ENCODE assay signal across 15 cellular contexts in the genomic region with DNA sequence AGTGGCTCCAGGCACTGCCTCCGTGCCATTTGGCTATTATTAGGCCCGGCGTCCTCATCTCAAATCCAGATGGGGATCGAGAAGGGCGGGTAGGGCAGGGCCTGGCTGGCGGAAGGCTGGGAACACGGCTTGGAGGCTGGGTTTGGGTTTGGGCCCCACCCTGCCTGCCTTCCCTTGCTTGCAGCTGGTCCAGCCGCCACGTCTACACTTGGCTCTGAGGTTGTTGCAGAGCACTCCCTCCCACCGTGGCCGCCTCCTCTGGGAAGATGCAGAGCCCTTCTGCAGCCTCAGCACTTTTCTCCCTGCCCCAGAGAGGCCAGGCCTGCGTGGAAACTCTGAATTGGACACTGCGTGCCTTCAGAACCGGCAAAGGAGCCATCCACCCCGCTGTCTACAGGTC. TPM values are rescaled to one million over a fixed set of nuclear protein-coding genes. Genes with fewer than 3 reads are reported as not detected.
DNase-seq lines count a peak whose midpoint lies in the region; ATAC-seq and TF ChIP-seq lines count a peak whose summit lies in the region.
"Had no signal": no experiment of that assay in that cellular context is flagged by ENCODE, and none has a peak within 500 bp of the region (broad histone marks: within the 10 kb centered on the region; RNA-seq: fewer than 3 reads in every experiment).

No MANE protein-coding gene starts in this region.

- peaks cover 10% of the 10 kb centered on the region for H3K27me3 Mint-ChIP-seq in nephron progenitor cell (ENCODE audit: low read depth, poor library complexity)
- H3K27me3 Mint-ChIP-seq: T-cell had no signal

- intact Hi-C loops in tibial artery (cut with DNase I; ENCODE audit: low total_unique reads), result no loop called here

- no peaks in the 10 kb centered on the region for H3K9me3 ChIP-seq in tibial artery

- H3K27me3 ChIP-seq in foreskin keratinocyte, result no peaks in the 10 kb centered on the region
- no peaks in the 10 kb centered on the region for H3K27me3 ChIP-seq in tibial artery
- H3K27me3 ChIP-seq: neural progenitor cell had no signal

- no peaks in the 10 kb centered on the region for H3K36me3 ChIP-seq in tibial artery
- H3K36me3 ChIP-seq: neural progenitor cell had no signal

- TF ChIP-seq CTCF in foreskin keratinocyte (conservative IDR thresholded peaks at IDR 0.05) (no peak), tibial artery (IDR thresholded peaks at IDR 0.05) (no peak), nephron progenitor cell (IDR thresholded peaks at IDR 0.05) (no peak)

- no peak overlapping the region for H3K4me3 ChIP-seq in tibial artery
- H3K4me3 ChIP-seq: neural progenitor cell had no signal

- no peaks in the 10 kb centered on the region for H3K36me3 Mint-ChIP-seq in nephron progenitor cell (ENCODE audit: low read depth)
- H3K36me3 Mint-ChIP-seq: neural progenitor cell, T-cell had no signal

- peak; percentile 40 for DNase-seq in RPMI8226
- no peak for DNase-seq in foreskin keratinocyte
- peak; percentile 85 for DNase-seq in mucosa of gallbladder (ENCODE audit: low spot score)
- peak; percentile 91 to 98 for DNase-seq in tibial artery
- no peak for DNase-seq in amygdala (lab: John Stamatoyannopoulos, UW)
- no peak for DNase-seq in nephron progenitor cell
- DNase-seq: activated CD4-positive, alpha-beta T cell treated with anti-CD3 and anti-CD28 coated beads, Interleukin-2, amount 50 U/mL, for 4 hours; activated naive CD4-positive, alpha-beta T cell; GOT3; NCI-H1930; T-cell had no signal

- ATAC-seq in foreskin keratinocyte (peak; percentile 8), GM18867 (IDR thresholded peaks at IDR 0.05; ENCODE audit: unreplicated experiment) (no peak), HG03045 (IDR thresholded peaks at IDR 0.05; ENCODE audit: unreplicated experiment) (no peak)
- ATAC-seq: T-cell had no signal

- H3K4me3 Mint-ChIP-seq in nephron progenitor cell, result no peak overlapping the region
- H3K4me3 Mint-ChIP-seq: dendritic cell treated with granulocyte-macrophage colony-stimulating factor and Interleukin-4, amounts not matched to agents 40 ng/mL and 50 ng/mL, for 4 days; neural progenitor cell; T-cell had no signal

- peaks cover 18% of the 10 kb centered on the region for H3K4me1 Mint-ChIP-seq in nephron progenitor cell

- H3K9me3 Mint-ChIP-seq in nephron progenitor cell, result no peaks in the 10 kb centered on the region
- H3K9me3 Mint-ChIP-seq: dendritic cell treated with granulocyte-macrophage colony-stimulating factor and Interleukin-4, amounts not matched to agents 40 ng/mL and 50 ng/mL, for 4 days; neural progenitor cell; T-cell had no signal

- H3K27ac ChIP-seq in foreskin keratinocyte (no peak overlapping the region), tibial artery (peak overlapping the region; percentile 82 to 89)
- H3K27ac ChIP-seq: neural progenitor cell had no signal

- H3K27ac Mint-ChIP-seq in nephron progenitor cell, result no peak overlapping the region
- H3K27ac Mint-ChIP-seq: dendritic cell treated with granulocyte-macrophage colony-stimulating factor and Interleukin-4, amounts not matched to agents 40 ng/mL and 50 ng/mL, for 4 days; neural progenitor cell; T-cell had no signal

- no peaks in the 10 kb centered on the region for H3K4me1 ChIP-seq in foreskin keratinocyte
- H3K4me1 ChIP-seq in tibial artery, result peaks cover 0 to 41% (median 16%) of the 10 kb centered on the region in 4 donors
- H3K4me1 ChIP-seq: neural progenitor cell had no signal

RNA-seq across cellular contexts. Expression of a gene that starts 5.2 kb away (rescaled TPM):
- total RNA-seq in foreskin keratinocyte, result 214 and 236 TPM in 2 replicates
- polyA plus RNA-seq in foreskin keratinocyte, result 186 and 201 TPM in 2 replicates
- total RNA-seq in mucosa of gallbladder, result 510 TPM

RNA-seq across cellular contexts. Expression of a gene that starts 31.4 kb away (rescaled TPM):
- total RNA-seq in foreskin keratinocyte, result 5.7 and 15.5 TPM in 2 replicates
- polyA plus RNA-seq in foreskin keratinocyte, result 10.7 and 32.2 TPM in 2 replicates
- 252 TPM for total RNA-seq in mucosa of gallbladder

RNA-seq across cellular contexts. Expression of a gene that starts 46.8 kb away (rescaled TPM):
- 1.3 TPM in 2 replicates for total RNA-seq in foreskin keratinocyte
- polyA plus RNA-seq in foreskin keratinocyte, result 1.1 and 1.3 TPM in 2 replicates
- total RNA-seq in mucosa of gallbladder, result 8.7 TPM

Comparison
In these comparisons a context has a peak if more than half of its experiments do, and no peak if none do; other contexts are left out.
1. DNase-seq: peak in RPMI8226 (single experiment), mucosa of gallbladder (single experiment) and tibial artery (2 of 2); none in foreskin keratinocyte (0 of 2), amygdala (0 of 56) and nephron progenitor cell (single experiment).
2. RNA of a gene that starts 31.4 kb away (total RNA-seq): 252 TPM in mucosa of gallbladder (single experiment); 5.7 to 15.5 TPM in foreskin keratinocyte; every median in the first group is over 10 times any median in the second.